Comparison of ENCODE assay signal across 1 cellular context in genomic region chr4:168674077-168674747, GRCh38.
TF ChIP-seq lines count a peak whose summit lies in the region.

No MANE protein-coding gene starts in this region.

TF ChIP-seq in IMR-90, 13 proteins besides CTCF, POLR2A, EP300 and RAD21:
- TF ChIP-seq, protein P1, sequence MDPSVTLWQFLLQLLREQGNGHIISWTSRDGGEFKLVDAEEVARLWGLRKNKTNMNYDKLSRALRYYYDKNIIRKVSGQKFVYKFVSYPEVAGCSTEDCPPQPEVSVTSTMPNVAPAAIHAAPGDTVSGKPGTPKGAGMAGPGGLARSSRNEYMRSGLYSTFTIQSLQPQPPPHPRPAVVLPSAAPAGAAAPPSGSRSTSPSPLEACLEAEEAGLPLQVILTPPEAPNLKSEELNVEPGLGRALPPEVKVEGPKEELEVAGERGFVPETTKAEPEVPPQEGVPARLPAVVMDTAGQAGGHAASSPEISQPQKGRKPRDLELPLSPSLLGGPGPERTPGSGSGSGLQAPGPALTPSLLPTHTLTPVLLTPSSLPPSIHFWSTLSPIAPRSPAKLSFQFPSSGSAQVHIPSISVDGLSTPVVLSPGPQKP (IDR thresholded peaks at IDR 0.05; ENCODE audit: borderline replicate concordance, low read depth, low read length) = no peak
- TF ChIP-seq MAFK (IDR thresholded peaks at IDR 0.05; ENCODE audit: low read depth, low read length) = peak; percentile 31; the same call in 1 of the 2 replicates
- TF ChIP-seq MXI1 (IDR thresholded peaks at IDR 0.05; ENCODE audit: borderline replicate concordance, low read depth, low read length) = peak; percentile 83
